In genomic region chr16:67326472-67327309, GRCh38 we compare ENCODE assay signal across 1 cellular context.
A peak's percentile ranks its signal among the peaks of the same experiment; 100 is the strongest.
TF ChIP-seq lines count a peak whose summit lies in the region.

KCTD19 (minus strand) TSS chr16:67326741; CDS start chr16:67326707, 34 bp downstream.
A gene with protein sequence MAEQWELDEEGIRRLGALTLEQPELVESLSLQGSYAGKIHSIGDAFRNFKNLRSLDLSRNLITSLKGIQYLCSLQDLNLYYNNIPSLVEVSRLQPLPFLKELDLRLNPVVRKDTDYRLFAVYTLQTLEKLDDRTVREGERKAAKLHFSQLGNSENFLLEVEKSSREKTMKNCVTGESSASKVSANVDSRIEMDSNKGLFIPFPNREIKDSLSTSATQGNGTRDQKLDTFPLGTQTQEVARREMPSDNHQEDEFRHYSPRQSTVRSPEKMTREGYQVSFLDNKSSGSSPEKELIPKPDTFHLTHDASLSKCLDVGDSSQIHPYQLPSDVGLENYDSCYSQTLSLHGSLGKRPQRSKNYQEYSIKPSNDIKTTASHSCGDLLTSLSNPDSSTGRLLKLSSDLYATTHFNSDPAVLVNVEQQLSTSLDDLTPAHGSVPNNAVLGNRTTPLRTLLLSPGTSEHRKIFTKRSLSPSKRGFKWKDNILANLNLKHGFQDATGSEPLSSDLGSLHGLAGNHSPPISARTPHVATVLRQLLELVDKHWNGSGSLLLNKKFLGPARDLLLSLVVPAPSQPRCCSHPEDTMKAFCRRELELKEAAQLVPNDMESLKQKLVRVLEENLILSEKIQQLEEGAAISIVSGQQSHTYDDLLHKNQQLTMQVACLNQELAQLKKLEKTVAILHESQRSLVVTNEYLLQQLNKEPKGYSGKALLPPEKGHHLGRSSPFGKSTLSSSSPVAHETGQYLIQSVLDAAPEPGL (plus strand): TSS chr16:67326815. CDS start chr16:67326863, 48 bp downstream.

TF ChIP-seq in K562, 482 proteins besides CTCF, POLR2A, EP300 and RAD21 (continued from another document and continues in another):
- TF ChIP-seq, protein P1, sequence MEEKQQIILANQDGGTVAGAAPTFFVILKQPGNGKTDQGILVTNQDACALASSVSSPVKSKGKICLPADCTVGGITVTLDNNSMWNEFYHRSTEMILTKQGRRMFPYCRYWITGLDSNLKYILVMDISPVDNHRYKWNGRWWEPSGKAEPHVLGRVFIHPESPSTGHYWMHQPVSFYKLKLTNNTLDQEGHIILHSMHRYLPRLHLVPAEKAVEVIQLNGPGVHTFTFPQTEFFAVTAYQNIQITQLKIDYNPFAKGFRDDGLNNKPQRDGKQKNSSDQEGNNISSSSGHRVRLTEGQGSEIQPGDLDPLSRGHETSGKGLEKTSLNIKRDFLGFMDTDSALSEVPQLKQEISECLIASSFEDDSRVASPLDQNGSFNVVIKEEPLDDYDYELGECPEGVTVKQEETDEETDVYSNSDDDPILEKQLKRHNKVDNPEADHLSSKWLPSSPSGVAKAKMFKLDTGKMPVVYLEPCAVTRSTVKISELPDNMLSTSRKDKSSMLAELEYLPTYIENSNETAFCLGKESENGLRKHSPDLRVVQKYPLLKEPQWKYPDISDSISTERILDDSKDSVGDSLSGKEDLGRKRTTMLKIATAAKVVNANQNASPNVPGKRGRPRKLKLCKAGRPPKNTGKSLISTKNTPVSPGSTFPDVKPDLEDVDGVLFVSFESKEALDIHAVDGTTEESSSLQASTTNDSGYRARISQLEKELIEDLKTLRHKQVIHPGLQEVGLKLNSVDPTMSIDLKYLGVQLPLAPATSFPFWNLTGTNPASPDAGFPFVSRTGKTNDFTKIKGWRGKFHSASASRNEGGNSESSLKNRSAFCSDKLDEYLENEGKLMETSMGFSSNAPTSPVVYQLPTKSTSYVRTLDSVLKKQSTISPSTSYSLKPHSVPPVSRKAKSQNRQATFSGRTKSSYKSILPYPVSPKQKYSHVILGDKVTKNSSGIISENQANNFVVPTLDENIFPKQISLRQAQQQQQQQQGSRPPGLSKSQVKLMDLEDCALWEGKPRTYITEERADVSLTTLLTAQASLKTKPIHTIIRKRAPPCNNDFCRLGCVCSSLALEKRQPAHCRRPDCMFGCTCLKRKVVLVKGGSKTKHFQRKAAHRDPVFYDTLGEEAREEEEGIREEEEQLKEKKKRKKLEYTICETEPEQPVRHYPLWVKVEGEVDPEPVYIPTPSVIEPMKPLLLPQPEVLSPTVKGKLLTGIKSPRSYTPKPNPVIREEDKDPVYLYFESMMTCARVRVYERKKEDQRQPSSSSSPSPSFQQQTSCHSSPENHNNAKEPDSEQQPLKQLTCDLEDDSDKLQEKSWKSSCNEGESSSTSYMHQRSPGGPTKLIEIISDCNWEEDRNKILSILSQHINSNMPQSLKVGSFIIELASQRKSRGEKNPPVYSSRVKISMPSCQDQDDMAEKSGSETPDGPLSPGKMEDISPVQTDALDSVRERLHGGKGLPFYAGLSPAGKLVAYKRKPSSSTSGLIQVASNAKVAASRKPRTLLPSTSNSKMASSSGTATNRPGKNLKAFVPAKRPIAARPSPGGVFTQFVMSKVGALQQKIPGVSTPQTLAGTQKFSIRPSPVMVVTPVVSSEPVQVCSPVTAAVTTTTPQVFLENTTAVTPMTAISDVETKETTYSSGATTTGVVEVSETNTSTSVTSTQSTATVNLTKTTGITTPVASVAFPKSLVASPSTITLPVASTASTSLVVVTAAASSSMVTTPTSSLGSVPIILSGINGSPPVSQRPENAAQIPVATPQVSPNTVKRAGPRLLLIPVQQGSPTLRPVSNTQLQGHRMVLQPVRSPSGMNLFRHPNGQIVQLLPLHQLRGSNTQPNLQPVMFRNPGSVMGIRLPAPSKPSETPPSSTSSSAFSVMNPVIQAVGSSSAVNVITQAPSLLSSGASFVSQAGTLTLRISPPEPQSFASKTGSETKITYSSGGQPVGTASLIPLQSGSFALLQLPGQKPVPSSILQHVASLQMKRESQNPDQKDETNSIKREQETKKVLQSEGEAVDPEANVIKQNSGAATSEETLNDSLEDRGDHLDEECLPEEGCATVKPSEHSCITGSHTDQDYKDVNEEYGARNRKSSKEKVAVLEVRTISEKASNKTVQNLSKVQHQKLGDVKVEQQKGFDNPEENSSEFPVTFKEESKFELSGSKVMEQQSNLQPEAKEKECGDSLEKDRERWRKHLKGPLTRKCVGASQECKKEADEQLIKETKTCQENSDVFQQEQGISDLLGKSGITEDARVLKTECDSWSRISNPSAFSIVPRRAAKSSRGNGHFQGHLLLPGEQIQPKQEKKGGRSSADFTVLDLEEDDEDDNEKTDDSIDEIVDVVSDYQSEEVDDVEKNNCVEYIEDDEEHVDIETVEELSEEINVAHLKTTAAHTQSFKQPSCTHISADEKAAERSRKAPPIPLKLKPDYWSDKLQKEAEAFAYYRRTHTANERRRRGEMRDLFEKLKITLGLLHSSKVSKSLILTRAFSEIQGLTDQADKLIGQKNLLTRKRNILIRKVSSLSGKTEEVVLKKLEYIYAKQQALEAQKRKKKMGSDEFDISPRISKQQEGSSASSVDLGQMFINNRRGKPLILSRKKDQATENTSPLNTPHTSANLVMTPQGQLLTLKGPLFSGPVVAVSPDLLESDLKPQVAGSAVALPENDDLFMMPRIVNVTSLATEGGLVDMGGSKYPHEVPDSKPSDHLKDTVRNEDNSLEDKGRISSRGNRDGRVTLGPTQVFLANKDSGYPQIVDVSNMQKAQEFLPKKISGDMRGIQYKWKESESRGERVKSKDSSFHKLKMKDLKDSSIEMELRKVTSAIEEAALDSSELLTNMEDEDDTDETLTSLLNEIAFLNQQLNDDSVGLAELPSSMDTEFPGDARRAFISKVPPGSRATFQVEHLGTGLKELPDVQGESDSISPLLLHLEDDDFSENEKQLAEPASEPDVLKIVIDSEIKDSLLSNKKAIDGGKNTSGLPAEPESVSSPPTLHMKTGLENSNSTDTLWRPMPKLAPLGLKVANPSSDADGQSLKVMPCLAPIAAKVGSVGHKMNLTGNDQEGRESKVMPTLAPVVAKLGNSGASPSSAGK (IDR thresholded peaks at IDR 0.05), result no peak
- TF ChIP-seq, protein P2, sequence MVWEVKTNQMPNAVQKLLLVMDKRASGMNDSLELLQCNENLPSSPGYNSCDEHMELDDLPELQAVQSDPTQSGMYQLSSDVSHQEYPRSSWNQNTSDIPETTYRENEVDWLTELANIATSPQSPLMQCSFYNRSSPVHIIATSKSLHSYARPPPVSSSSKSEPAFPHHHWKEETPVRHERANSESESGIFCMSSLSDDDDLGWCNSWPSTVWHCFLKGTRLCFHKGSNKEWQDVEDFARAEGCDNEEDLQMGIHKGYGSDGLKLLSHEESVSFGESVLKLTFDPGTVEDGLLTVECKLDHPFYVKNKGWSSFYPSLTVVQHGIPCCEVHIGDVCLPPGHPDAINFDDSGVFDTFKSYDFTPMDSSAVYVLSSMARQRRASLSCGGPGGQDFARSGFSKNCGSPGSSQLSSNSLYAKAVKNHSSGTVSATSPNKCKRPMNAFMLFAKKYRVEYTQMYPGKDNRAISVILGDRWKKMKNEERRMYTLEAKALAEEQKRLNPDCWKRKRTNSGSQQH (CRISPR knock-in tag; IDR thresholded peaks at IDR 0.05), result no peak
- no peak for TF ChIP-seq ZNF449 (CRISPR knock-in tag; IDR thresholded peaks at IDR 0.05)
- TF ChIP-seq BMI1 (IDR thresholded peaks at IDR 0.05; ENCODE audit: low read length), result no peak
- no peak for TF ChIP-seq ZNF707 (CRISPR knock-in tag; conservative IDR thresholded peaks at IDR 0.05)
- TF ChIP-seq ZNF586 (CRISPR knock-in tag; conservative IDR thresholded peaks at IDR 0.05), result no peak
- TF ChIP-seq SLC30A9 (CRISPR knock-in tag; IDR thresholded peaks at IDR 0.05), result no peak
- TF ChIP-seq ZNF324 (CRISPR knock-in tag; IDR thresholded peaks at IDR 0.05), result no peak
- no peak for TF ChIP-seq RBM15 (IDR thresholded peaks at IDR 0.05; ENCODE audit: insufficient read depth, low read length)
- no peak for TF ChIP-seq GABPB1 (CRISPR knock-in tag; IDR thresholded peaks at IDR 0.05)
- TF ChIP-seq NR1H2 (CRISPR knock-in tag; IDR thresholded peaks at IDR 0.05), result no peak
- no peak for TF ChIP-seq KLF6 (CRISPR knock-in tag; IDR thresholded peaks at IDR 0.05; ENCODE audit: borderline replicate concordance)
- no peak for TF ChIP-seq POLR2H (tag; IDR thresholded peaks at IDR 0.05; ENCODE audit: low read depth)
- TF ChIP-seq SP1 (CRISPR knock-in tag; IDR thresholded peaks at IDR 0.05), result peak; percentile 44; the same call in 1 of the 2 replicates
- no peak for TF ChIP-seq GTF2A2 (tag; IDR thresholded peaks at IDR 0.05)
- TF ChIP-seq CBX5 (IDR thresholded peaks at IDR 0.05; ENCODE audit: borderline replicate concordance, low read depth), result no peak
- TF ChIP-seq ZNF644 (tag; IDR thresholded peaks at IDR 0.05; ENCODE audit: low read depth), result no peak
- no peak for TF ChIP-seq BRD9 (IDR thresholded peaks at IDR 0.05; ENCODE audit: low read depth, partially characterized antibody)
- no peak for TF ChIP-seq E2F3 (CRISPR knock-in tag; IDR thresholded peaks at IDR 0.05)
- no peak for TF ChIP-seq ZNF184 (CRISPR knock-in tag; IDR thresholded peaks at IDR 0.05)
- TF ChIP-seq RBM14 (IDR thresholded peaks at IDR 0.05; ENCODE audit: borderline replicate concordance, insufficient read depth, low read depth, low read length), result no peak
- TF ChIP-seq PBX2 (CRISPR knock-in tag; IDR thresholded peaks at IDR 0.05; ENCODE audit: low read depth), result no peak
- TF ChIP-seq PBX2 (tag; conservative IDR thresholded peaks at IDR 0.05; ENCODE audit: low read depth), result no peak
- TF ChIP-seq ZBTB9 (CRISPR knock-in tag; IDR thresholded peaks at IDR 0.05), result no peak
- TF ChIP-seq, protein P3, sequence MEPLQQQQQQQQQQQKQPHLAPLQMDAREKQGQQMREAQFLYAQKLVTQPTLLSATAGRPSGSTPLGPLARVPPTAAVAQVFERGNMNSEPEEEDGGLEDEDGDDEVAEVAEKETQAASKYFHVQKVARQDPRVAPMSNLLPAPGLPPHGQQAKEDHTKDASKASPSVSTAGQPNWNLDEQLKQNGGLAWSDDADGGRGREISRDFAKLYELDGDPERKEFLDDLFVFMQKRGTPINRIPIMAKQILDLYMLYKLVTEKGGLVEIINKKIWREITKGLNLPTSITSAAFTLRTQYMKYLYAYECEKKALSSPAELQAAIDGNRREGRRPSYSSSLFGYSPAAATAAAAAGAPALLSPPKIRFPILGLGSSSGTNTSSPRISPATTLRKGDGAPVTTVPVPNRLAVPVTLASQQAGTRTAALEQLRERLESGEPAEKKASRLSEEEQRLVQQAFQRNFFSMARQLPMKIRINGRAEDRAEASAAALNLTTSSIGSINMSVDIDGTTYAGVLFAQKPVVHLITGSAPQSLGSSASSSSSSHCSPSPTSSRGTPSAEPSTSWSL (CRISPR knock-in tag; IDR thresholded peaks at IDR 0.05; ENCODE audit: borderline replicate concordance), result no peak
- TF ChIP-seq FUS (optimal IDR thresholded peaks at IDR 0.05; ENCODE audit: low read depth, low read length), result no peak
- TF ChIP-seq ZNF589 (CRISPR knock-in tag; IDR thresholded peaks at IDR 0.05; ENCODE audit: low read depth), result no peak
- no peak for TF ChIP-seq ZNF551 (CRISPR knock-in tag; IDR thresholded peaks at IDR 0.05)
- TF ChIP-seq MTF1 (CRISPR knock-in tag; IDR thresholded peaks at IDR 0.05; ENCODE audit: borderline replicate concordance), result no peak
- TF ChIP-seq, protein P4, sequence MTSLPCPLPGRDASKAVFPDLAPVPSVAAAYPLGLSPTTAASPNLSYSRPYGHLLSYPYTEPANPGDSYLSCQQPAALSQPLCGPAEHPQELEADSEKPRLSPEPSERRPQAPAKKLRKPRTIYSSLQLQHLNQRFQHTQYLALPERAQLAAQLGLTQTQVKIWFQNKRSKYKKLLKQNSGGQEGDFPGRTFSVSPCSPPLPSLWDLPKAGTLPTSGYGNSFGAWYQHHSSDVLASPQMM (CRISPR knock-in tag; IDR thresholded peaks at IDR 0.05), result no peak
- TF ChIP-seq TAF1 (IDR thresholded peaks at IDR 0.05; ENCODE audit: control insufficient read depth, extremely low read depth, insufficient read depth, low read length, severe bottlenecking), result no peak
